Comparison of ENCODE assay signal across 16 cellular contexts in the genomic region with DNA sequence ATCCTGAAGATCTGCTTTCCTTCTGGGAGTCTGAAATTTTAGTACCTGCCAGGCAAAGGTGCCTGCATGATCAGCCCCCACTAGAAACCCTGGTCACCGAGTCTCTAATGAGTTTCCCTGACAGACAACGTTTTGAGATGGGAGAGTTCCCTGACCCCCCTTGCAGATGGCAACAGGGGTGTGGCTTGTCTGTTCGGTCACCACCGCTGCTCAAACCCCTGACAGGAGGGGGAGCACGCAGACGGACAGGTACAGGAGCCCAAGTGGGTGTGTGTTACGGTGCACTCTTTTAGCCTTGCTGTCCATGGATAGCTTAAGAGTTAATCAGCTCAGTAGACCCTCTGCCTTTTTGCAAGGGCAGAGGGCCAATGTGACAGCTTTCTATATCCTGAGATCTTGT. TPM values are rescaled to one million over a fixed set of nuclear protein-coding genes. Genes with fewer than 3 reads are reported as not detected.
DNase-seq lines count a peak whose midpoint lies in the region; ATAC-seq and TF ChIP-seq lines count a peak whose summit lies in the region.
"Had no signal": no experiment of that assay in that cellular context is flagged by ENCODE, and none has a peak within 500 bp of the region (broad histone marks: within the 10 kb centered on the region; RNA-seq: fewer than 3 reads in every experiment).

No MANE protein-coding gene starts in this region.

- no CpG with 5 or more reads among the region's 7 CpGs for WGBS in neuronal stem cell (ENCODE audit: extremely low coverage in 2 of 2, insufficient read length in 2 of 2, insufficient replicate concordance in 1 of 2), 2 donors

- no peak overlapping the region for H2AK5ac ChIP-seq in neuronal stem cell (ENCODE audit: low read depth, low read length)

- no TSS peak for BruUV-seq in OCI-LY7 (replicated peaks; lab: Mats Ljungman, UMichigan)

- no peak overlapping the region for H3K4me3 ChIP-seq in BLaER1 treated with 17β-estradiol and CSF1 and Interleukin-3, amounts not matched to agents 10 nM and 100 nM
- H3K4me3 ChIP-seq in GM23338 (no peak overlapping the region), OCI-LY7 (ENCODE audit: low read depth, low read length, poor library complexity, severe bottlenecking) (no peak overlapping the region), neuronal stem cell (ENCODE audit: low read length in 2 of 2) (no peak overlapping the region)

- POLR2A ChIA-PET in OCI-LY7 (lab: Charles Lee), result interaction anchor here (1.0 kb wide), 1 partner anchor 10 kb away, joined by 4 read pairs; no protein-coding TSS in a partner anchor

- no peak overlapping the region for H2BK5ac ChIP-seq in neuronal stem cell (ENCODE audit: low read length)

- peak overlapping the region; percentile 17 for H2BK12ac ChIP-seq in neuronal stem cell (ENCODE audit: low read length)

- no peak overlapping the region for H3K27ac Mint-ChIP-seq in GM23338
- H3K27ac Mint-ChIP-seq: CD14-positive monocyte; CD8-positive, alpha-beta T cell; IgD-negative memory B cell had no signal

- H3K4me3 Mint-ChIP-seq in GM23338, result no peak overlapping the region
- H3K4me3 Mint-ChIP-seq: B cell; CD14-positive monocyte; CD8-positive, alpha-beta T cell had no signal

- H4K8ac ChIP-seq in neuronal stem cell (ENCODE audit: low read depth, low read length), result no peak overlapping the region

- H3K36me3 Mint-ChIP-seq in GM23338 (ENCODE audit: low read depth), result no peaks in the 10 kb centered on the region
- H3K36me3 Mint-ChIP-seq: CD14-positive monocyte; CD8-positive, alpha-beta T cell had no signal

- no peaks in the 10 kb centered on the region for H3K27me3 ChIP-seq in BLaER1 treated with 17β-estradiol and CSF1 and Interleukin-3, amounts not matched to agents 10 nM and 100 nM
- H3K27me3 ChIP-seq in GM23338 (ENCODE audit: insufficient read depth) (no peaks in the 10 kb centered on the region), neuronal stem cell (ENCODE audit: control insufficient read depth in 3 of 3, insufficient read depth in 3 of 3, low read depth in 1 of 3, low read length in 3 of 3) (peaks cover 0 to 27% (median 0%) of the 10 kb centered on the region in 3 experiments)

- no peak for DNase-seq in GM23338 (ENCODE audit: low spot score)
- DNase-seq in OCI-LY7 (ENCODE audit: low spot score), result no peak
- no peak for DNase-seq in neuronal stem cell (ENCODE audit: low spot score)
- no peak for DNase-seq in H4 (ENCODE audit: low spot score)
- DNase-seq in NCI-H1694 (lab: John Stamatoyannopoulos, UW), result no peak
- no peak for DNase-seq in stimulated activated CD4-positive, alpha-beta T cell treated with anti-CD3 and anti-CD28 coated beads, Interleukin-4, amount 100 ng/mL, for 1 hour
- DNase-seq: CD8-positive, alpha-beta T cell; COR-L47; DMS153; DMS79 treated with DMSO at 0.1 percent for 48 hours; GDM1; H7 had no signal

- H3K79me1 ChIP-seq in neuronal stem cell (ENCODE audit: low read depth, low read length), result no peaks in the 10 kb centered on the region

- no peak overlapping the region for H2BK120ac ChIP-seq in neuronal stem cell (ENCODE audit: low read depth, low read length)

- no peak overlapping the region for H3K14ac ChIP-seq in neuronal stem cell (ENCODE audit: low read length)

- peaks cover 4% of the 10 kb centered on the region for H3K27me3 Mint-ChIP-seq in GM23338 (ENCODE audit: insufficient read depth, low read depth, poor library complexity)

- no peaks in the 10 kb centered on the region for H4K20me1 ChIP-seq in BLaER1 treated with 17β-estradiol and CSF1 and Interleukin-3, amounts not matched to agents 10 nM and 100 nM
- H4K20me1 ChIP-seq in GM23338 (replicated peaks; ENCODE audit: insufficient read depth), result no peaks in the 10 kb centered on the region
- H4K20me1 ChIP-seq in OCI-LY7 (ENCODE audit: insufficient read depth, low read length), result no peaks in the 10 kb centered on the region

- H3K27ac ChIP-seq in BLaER1 treated with 17β-estradiol and CSF1 and Interleukin-3, amounts not matched to agents 10 nM and 100 nM, result peak overlapping the region in 5 of 11 experiments; percentile 11 to 72 (median 58); a peak in 8 of 22 replicates
- H3K27ac ChIP-seq in GM23338 (ENCODE audit: low read depth) (no peak overlapping the region), OCI-LY7 (ENCODE audit: low read depth, low read length, poor library complexity, severe bottlenecking) (no peak overlapping the region), neuronal stem cell (replicated peaks; ENCODE audit: low read length) (no peak overlapping the region)

- intact Hi-C loops in OCI-LY7 (cut with micrococcal nuclease; ENCODE audit: unreplicated experiment), result no loop called here

- ATAC-seq in GM23338, result peak; percentile 79
- ATAC-seq: CD8-positive, alpha-beta T cell had no signal

- peaks cover 0 to 13% (median 0%) of the 10 kb centered on the region in 11 experiments; a peak in 4 of 22 replicates for H3K9me3 ChIP-seq in BLaER1 treated with 17β-estradiol and CSF1 and Interleukin-3, amounts not matched to agents 10 nM and 100 nM (replicated peaks in 1 of 11)
- no peaks in the 10 kb centered on the region for H3K9me3 ChIP-seq in OCI-LY7 (ENCODE audit: low read length)
- H3K9me3 ChIP-seq in neuronal stem cell (replicated peaks in 1 of 2; ENCODE audit: control insufficient read depth in 2 of 2, insufficient read depth in 1 of 2, low read depth in 1 of 2, low read length in 2 of 2), result no peaks in the 10 kb centered on the region

- H3K4me1 ChIP-seq in BLaER1 treated with 17β-estradiol and CSF1 and Interleukin-3, amounts not matched to agents 10 nM and 100 nM, result peaks cover 20 to 58% (median 44%) of the 10 kb centered on the region in 10 experiments
- H3K4me1 ChIP-seq in GM23338 (ENCODE audit: insufficient read depth) (peaks cover 10% of the 10 kb centered on the region), OCI-LY7 (ENCODE audit: insufficient read depth, low read length, poor library complexity, severe bottlenecking) (peaks cover 22% of the 10 kb centered on the region), neuronal stem cell (ENCODE audit: control insufficient read depth in 2 of 2, insufficient read depth in 1 of 2, low read depth in 1 of 2, low read length in 2 of 2) (peaks cover 0 to 3% of the 10 kb centered on the region in 2 donors)

- H4K91ac ChIP-seq in neuronal stem cell (ENCODE audit: low read depth, low read length, poor library complexity), result no peak overlapping the region

- H2AFZ ChIP-seq in GM23338 (peak overlapping the region; percentile 52; the same call in 1 of the 2 replicates), OCI-LY7 (ENCODE audit: low read length) (peak overlapping the region; percentile 15; the same call in 1 of the 2 replicates), neuronal stem cell (ENCODE audit: low read length) (no peak overlapping the region)

- H3K36me3 ChIP-seq in BLaER1 treated with 17β-estradiol and CSF1 and Interleukin-3, amounts not matched to agents 10 nM and 100 nM, result no peaks in the 10 kb centered on the region
- H3K36me3 ChIP-seq in GM23338 (ENCODE audit: insufficient read depth), result no peaks in the 10 kb centered on the region
- no peaks in the 10 kb centered on the region for H3K36me3 ChIP-seq in OCI-LY7 (ENCODE audit: insufficient read depth, low read length)
- no peaks in the 10 kb centered on the region for H3K36me3 ChIP-seq in neuronal stem cell (replicated peaks in 1 of 2; ENCODE audit: control insufficient read depth in 2 of 2, insufficient read depth in 2 of 2, low read length in 2 of 2)

- CTCF ChIA-PET in OCI-LY7 (lab: Charles Lee; ENCODE audit: unreplicated experiment), result interaction anchor here (1.2 kb wide), 1 partner anchor 11 kb away, joined by 3 read pairs; no protein-coding TSS in a partner anchor

- no peak for TF ChIP-seq CTCF in GM23338 (conservative IDR thresholded peaks at IDR 0.05; ENCODE audit: low read depth in 2 of 2)
- no peak for TF ChIP-seq CTCF in OCI-LY7 (conservative IDR thresholded peaks at IDR 0.05; ENCODE audit: low read length)

- peak overlapping the region; percentile 8 to 87 (median 74); a peak in 20 of 22 replicates for H3K4me2 ChIP-seq in BLaER1 treated with 17β-estradiol and CSF1 and Interleukin-3, amounts not matched to agents 10 nM and 100 nM
- H3K4me2 ChIP-seq in GM23338 (no peak overlapping the region), OCI-LY7 (ENCODE audit: low read length) (0 out of 2 replicates have a peak overlapping the region, but pooled peaks have one; percentile 5), neuronal stem cell (ENCODE audit: insufficient read depth, low read length, poor library complexity, severe bottlenecking) (no peak overlapping the region)

- peaks cover 18% of the 10 kb centered on the region for H3K4me1 Mint-ChIP-seq in GM23338

- H3K9me3 Mint-ChIP-seq in GM23338, result no peaks in the 10 kb centered on the region
- H3K9me3 Mint-ChIP-seq: CD8-positive, alpha-beta T cell had no signal

- H3K79me2 ChIP-seq in GM23338 (replicated peaks; ENCODE audit: insufficient read depth) (no peaks in the 10 kb centered on the region), OCI-LY7 (ENCODE audit: insufficient read depth, low read depth, low read length) (no peaks in the 10 kb centered on the region)

- H2BK15ac ChIP-seq in neuronal stem cell (ENCODE audit: low read length), result no peak overlapping the region

- H3K4ac ChIP-seq in neuronal stem cell (ENCODE audit: low read length), result no peak overlapping the region

- no peak overlapping the region for H3K23ac ChIP-seq in neuronal stem cell (ENCODE audit: low read depth, low read length, poor library complexity)

- H3K9ac ChIP-seq in BLaER1 treated with 17β-estradiol and CSF1 and Interleukin-3, amounts not matched to agents 10 nM and 100 nM, result peak overlapping the region in 4 of 11 experiments; percentile 2 to 62 (median 30); a peak in 6 of 22 replicates
- H3K9ac ChIP-seq in neuronal stem cell (ENCODE audit: low read depth, low read length, poor library complexity), result no peak overlapping the region

- H3K18ac ChIP-seq in neuronal stem cell (ENCODE audit: low read length), result peak overlapping the region; percentile 60

- H3K9me2 ChIP-seq in GM23338 (ENCODE audit: insufficient read depth) (no peaks in the 10 kb centered on the region), OCI-LY7 (ENCODE audit: insufficient read depth, low read length) (no peaks in the 10 kb centered on the region)

- no peaks in the 10 kb centered on the region for H3F3A ChIP-seq in GM23338 (replicated peaks; ENCODE audit: low read depth)

TF ChIP-seq in GM23338, 12 proteins besides CTCF, POLR2A, EP300 and RAD21 (continues in another document):
- TF ChIP-seq EZH2 (IDR thresholded peaks at IDR 0.05; ENCODE audit: low read depth, unreplicated experiment) (no peak), NANOG (IDR thresholded peaks at IDR 0.05; ENCODE audit: borderline replicate concordance) (no peak), ZNF331 (CRISPR knock-in tag; IDR thresholded peaks at IDR 0.05; ENCODE audit: low read depth) (no peak)

RNA-seq across cellular contexts. Expression of a gene that starts 19.3 kb away (rescaled TPM):
- 36.3 and 61.7 TPM in 2 replicates for total RNA-seq in GM23338 (2014; rRNA removed; shearing (Covaris generic))
- polyA plus RNA-seq in GM23338 (2016; fragmentation: Nextera tagmentation; extraction: Ambion mirVana), result 86.8 and 97.4 TPM in 2 replicates
- total RNA-seq in OCI-LY7 (2014; rRNA removed; shearing (Covaris generic)), result 134 and 150 TPM in 2 replicates
- 157 and 189 TPM in 2 replicates for total RNA-seq in OCI-LY7 (2022)
- 95.8 TPM for polyA plus RNA-seq in neuronal stem cell (2013, experiment 1 of 2)
- 96.2 TPM for polyA plus RNA-seq in neuronal stem cell (2013, experiment 2 of 2)
- 150 and 180 TPM in 2 replicates for total RNA-seq in H4 (2014; rRNA removed; shearing (Covaris generic))
- polyA plus RNA-seq: IgD-negative memory B cell had no signal

Comparison
In these comparisons a context has a peak if more than half of its experiments do, and no peak if none do; other contexts are left out.
1. H3K4me2 ChIP-seq: peak in BLaER1 treated with 17β-estradiol and CSF1 and Interleukin-3, amounts not matched to agents 10 nM and 100 nM (11 of 11) and OCI-LY7 (single experiment); none in GM23338 (single experiment) and neuronal stem cell (single experiment).